In genomic region chr11:103395612-103396011, GRCh38 we compare ENCODE assay signal across 15 cellular contexts.
DNase-seq lines count a peak whose midpoint lies in the region; ATAC-seq and TF ChIP-seq lines count a peak whose summit lies in the region.
"Had no signal": no experiment of that assay in that cellular context is flagged by ENCODE, and none has a peak within 500 bp of the region (broad histone marks: within the 10 kb centered on the region; RNA-seq: fewer than 3 reads in every experiment).

No MANE protein-coding gene starts in this region.

- dilution Hi-C loops in mammary epithelial cell (cut with HindIII; ENCODE audit: low sequenced_read_pairs), result no loop called here

- BruUV-seq in mammary epithelial cell (replicated peaks; lab: Mats Ljungman, UMichigan), result no TSS peak

- H3K4me3 Mint-ChIP-seq in activated CD4-positive, alpha-beta T cell treated with anti-CD3 and anti-CD28 coated beads, Interleukin-2, amount 10 ng/mL, durations not matched to agents 24 days and 14 days, result no peak overlapping the region

- no peaks in the 10 kb centered on the region for H3K9me3 ChIP-seq in mammary epithelial cell (replicated peaks; ENCODE audit: insufficient read depth, low read length)
- H3K9me3 ChIP-seq: mucosa of descending colon, Peyer's patch, uterus had no signal

- H3K9me3 Mint-ChIP-seq in activated CD4-positive, alpha-beta T cell treated with anti-CD3 and anti-CD28 coated beads, Interleukin-2, amount 10 ng/mL, durations not matched to agents 24 days and 14 days, result no peaks in the 10 kb centered on the region
- H3K9me3 Mint-ChIP-seq: activated T-helper 2 cell treated with anti-CD3 and anti-CD28 coated beads, Interferon-gamma antibody, Interleukin-2, Interleukin-4, amounts not matched to agents 10 μg/mL and 5 μg/mL and 100 μg/mL, durations not matched to agents 14 hours and 24 hours and 36 hours had no signal

- H3K27me3 Mint-ChIP-seq in activated CD4-positive, alpha-beta T cell treated with anti-CD3 and anti-CD28 coated beads, Interleukin-2, amount 10 ng/mL, durations not matched to agents 24 days and 14 days, result no peaks in the 10 kb centered on the region

- no peaks in the 10 kb centered on the region for H3K36me3 Mint-ChIP-seq in activated CD4-positive, alpha-beta T cell treated with anti-CD3 and anti-CD28 coated beads, Interleukin-2, amount 10 ng/mL, durations not matched to agents 24 days and 14 days (ENCODE audit: low read depth)

- in situ Hi-C loops in mammary epithelial cell (cut with MboI; ENCODE audit: low sequenced_read_pairs in 2 of 2), result no loop called here

- DNase-seq in AG08396 (ENCODE audit: low spot score) (peak; percentile 5), HT1080 (ENCODE audit: low read depth) (peak; percentile 69), mammary epithelial cell (peak; percentile 80), kidney epithelial cell (ENCODE audit: low read depth) (peak; percentile 97), iPS-NIHi7 (ENCODE audit: extremely low spot score) (no peak)
- DNase-seq in activated CD4-positive, alpha-beta T cell treated with anti-CD3 and anti-CD28 coated beads, Interleukin-2, amount 10 ng/mL, durations not matched to agents 24 days and 14 days, result no peak
- DNase-seq: mucosa of descending colon; NCI-H1092 treated with DMSO at 0.1 percent for 48 hours; Peyer's patch; stimulated activated naive CD4-positive, alpha-beta T cell treated with Interleukin-2 at 50 U/mL for 16 hours; uterus had no signal

- no peak for ATAC-seq in HG03457 (IDR thresholded peaks at IDR 0.05; ENCODE audit: unreplicated experiment)
- no peak for ATAC-seq in HG03139 (IDR thresholded peaks at IDR 0.05; ENCODE audit: unreplicated experiment)
- ATAC-seq: mucosa of descending colon had no signal

- H3K27me3 ChIP-seq in mammary epithelial cell (ENCODE audit: insufficient read depth, low read length) (no peaks in the 10 kb centered on the region), kidney epithelial cell (ENCODE audit: control insufficient read depth, insufficient read depth, low read length) (no peaks in the 10 kb centered on the region)
- H3K27me3 ChIP-seq: BLaER1 treated with 17β-estradiol and CSF1 and Interleukin-3, amounts not matched to agents 10 nM and 100 nM; Peyer's patch; uterus had no signal

- peaks cover 16% of the 10 kb centered on the region for H3K4me1 ChIP-seq in mammary epithelial cell (ENCODE audit: insufficient read depth, low read length)
- H3K4me1 ChIP-seq: BLaER1 treated with 17β-estradiol and CSF1 and Interleukin-3, amounts not matched to agents 10 nM and 100 nM; Peyer's patch; uterus had no signal

- H3K9ac ChIP-seq in mammary epithelial cell (ENCODE audit: insufficient read depth, low read length), result no peak overlapping the region
- H3K9ac ChIP-seq: BLaER1 treated with 17β-estradiol and CSF1 and Interleukin-3, amounts not matched to agents 10 nM and 100 nM had no signal

- H3K36me3 ChIP-seq in mammary epithelial cell (ENCODE audit: insufficient read depth, low read length) (no peaks in the 10 kb centered on the region), kidney epithelial cell (ENCODE audit: control insufficient read depth, insufficient read depth, low read length) (no peaks in the 10 kb centered on the region)
- H3K36me3 ChIP-seq: Peyer's patch, uterus had no signal

- intact Hi-C loops in mammary epithelial cell (cut with micrococcal nuclease), result no loop called here
- intact Hi-C loops in activated CD4-positive, alpha-beta T cell treated with anti-CD3 and anti-CD28 coated beads, Interleukin-2, amount 10 ng/mL, durations not matched to agents 24 days and 14 days (cut with micrococcal nuclease), result no loop called here

- H3K4me1 Mint-ChIP-seq in activated CD4-positive, alpha-beta T cell treated with anti-CD3 and anti-CD28 coated beads, Interleukin-2, amount 10 ng/mL, durations not matched to agents 24 days and 14 days, result no peaks in the 10 kb centered on the region

- CTCF ChIA-PET in mammary epithelial cell (lab: Charles Lee; ENCODE audit: low non-redundant PET), result no interaction called here

- peak overlapping the region; percentile 16 for H3K27ac ChIP-seq in mammary epithelial cell (ENCODE audit: insufficient read depth, low read depth, low read length)
- H3K27ac ChIP-seq: BLaER1 treated with 17β-estradiol and CSF1 and Interleukin-3, amounts not matched to agents 10 nM and 100 nM; Peyer's patch; uterus had no signal

- WGBS in mammary epithelial cell (ENCODE audit: low coverage, missing lambda C conversion rate), result 36% methylated on average over 2 of the region's 2 CpGs

- H3K27ac Mint-ChIP-seq in activated CD4-positive, alpha-beta T cell treated with anti-CD3 and anti-CD28 coated beads, Interleukin-2, amount 10 ng/mL, durations not matched to agents 24 days and 14 days, result no peak overlapping the region
- H3K27ac Mint-ChIP-seq: activated T-helper 2 cell treated with anti-CD3 and anti-CD28 coated beads, Interferon-gamma antibody, Interleukin-2, Interleukin-4, amounts not matched to agents 10 μg/mL and 5 μg/mL and 100 μg/mL, durations not matched to agents 14 hours and 24 hours and 36 hours had no signal

- TF ChIP-seq CTCF in mammary epithelial cell (conservative IDR thresholded peaks at IDR 0.05 in 1 of 2, IDR thresholded peaks at IDR 0.05 in 1 of 2; ENCODE audit: extremely low read depth in 1 of 2, insufficient read depth in 1 of 2, low read depth in 1 of 2, low read length in 2 of 2) (no peak), kidney epithelial cell (IDR thresholded peaks at IDR 0.05; ENCODE audit: insufficient read depth, low read length, poor library complexity, severe bottlenecking) (no peak)

- H2AFZ ChIP-seq in mammary epithelial cell (ENCODE audit: low read depth, low read length), result no peak overlapping the region

- no peaks in the 10 kb centered on the region for H3K79me2 ChIP-seq in mammary epithelial cell (ENCODE audit: insufficient read depth, low read length)

- H3K4me3 ChIP-seq in mammary epithelial cell (replicated peaks in 1 of 3; ENCODE audit: insufficient read depth in 1 of 3, low read depth in 2 of 3, low read length in 3 of 3), result no peak overlapping the region
- no peak overlapping the region for H3K4me3 ChIP-seq in kidney epithelial cell (ENCODE audit: low read depth, low read length)
- H3K4me3 ChIP-seq: BLaER1 treated with 17β-estradiol and CSF1 and Interleukin-3, amounts not matched to agents 10 nM and 100 nM; mucosa of descending colon; Peyer's patch; uterus had no signal

- H4K20me1 ChIP-seq in mammary epithelial cell (ENCODE audit: insufficient read depth, low read length), result no peaks in the 10 kb centered on the region
- H4K20me1 ChIP-seq: BLaER1 treated with 17β-estradiol and CSF1 and Interleukin-3, amounts not matched to agents 10 nM and 100 nM had no signal

- peak overlapping the region; percentile 8 for H3K4me2 ChIP-seq in mammary epithelial cell (ENCODE audit: insufficient read depth, low read depth, low read length)
- H3K4me2 ChIP-seq: BLaER1 treated with 17β-estradiol and CSF1 and Interleukin-3, amounts not matched to agents 10 nM and 100 nM had no signal

Comparison
In these comparisons a context has a peak if more than half of its experiments do, and no peak if none do; other contexts are left out.
1. DNase-seq: peak in AG08396 (single experiment), HT1080 (single experiment), mammary epithelial cell (single experiment) and kidney epithelial cell (single experiment); none in activated CD4-positive, alpha-beta T cell treated with anti-CD3 and anti-CD28 coated beads, Interleukin-2, amount 10 ng/mL, durations not matched to agents 24 days and 14 days (single experiment) and iPS-NIHi7 (single experiment).